Comparison of ENCODE assay signal across 34 cellular contexts in the genomic region with DNA sequence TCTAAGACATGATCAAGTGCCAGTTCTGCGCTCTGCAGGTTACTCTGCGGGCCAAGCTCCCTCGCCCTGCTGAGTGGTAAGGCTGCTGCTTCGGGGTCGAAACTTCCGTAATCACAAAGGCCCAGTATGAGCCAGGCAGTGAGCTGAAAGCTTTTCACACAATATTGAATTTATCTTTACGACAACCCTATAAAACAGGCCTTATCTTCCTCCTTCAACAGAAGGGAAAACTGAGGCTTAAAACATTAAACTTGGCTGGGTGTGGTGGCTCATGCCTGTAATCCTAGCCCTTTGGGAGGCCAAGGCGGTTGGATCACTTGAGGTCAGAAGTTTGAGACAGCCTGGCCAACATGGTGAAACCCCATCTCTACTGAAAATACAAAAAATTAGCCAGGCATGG.
"Had no signal": no experiment of that assay in that cellular context is flagged by ENCODE, and none has a peak within 500 bp of the region (broad histone marks: within the 10 kb centered on the region; RNA-seq: fewer than 3 reads in every experiment).

No MANE protein-coding gene starts in this region.

- H3K27me3 ChIP-seq: adrenal gland, body of pancreas, brain microvascular endothelial cell, breast epithelium had no signal

- H3K9me3 ChIP-seq: adrenal gland, body of pancreas, breast epithelium had no signal

- DNase-seq: activated CD4-positive, alpha-beta memory T cell treated with anti-CD3 and anti-CD28 coated beads, Interleukin-2, amount 10 ng/mL, durations not matched to agents 7 days and 5 days; activated CD4-positive, alpha-beta T cell treated with anti-CD3 and anti-CD28 coated beads for 1 hour; activated CD4-positive, alpha-beta T cell treated with anti-CD3 and anti-CD28 coated beads for 36 hours; activated CD4-positive, alpha-beta T cell treated with anti-CD3 and anti-CD28 coated beads for 48 hours; activated CD4-positive, alpha-beta T cell treated with anti-CD3 and anti-CD28 coated beads, Interleukin-2, amount 10 ng/mL, durations not matched to agents 7 days and 5 days; activated CD4-positive, alpha-beta T cell treated with anti-CD3 and anti-CD28 coated beads, Interleukin-2, amount 50 U/mL, for 48 hours; activated CD4-positive, CD25-positive, alpha-beta regulatory T cell; activated CD8-positive, alpha-beta memory T cell treated with anti-CD3 and anti-CD28 coated beads, Interleukin-2, amount 50 U/mL, for 4 hours; activated CD8-positive, alpha-beta T cell treated with anti-CD3 and anti-CD28 coated beads, Interleukin-2, amount 10 ng/mL, durations not matched to agents 7 days and 5 days; activated effector memory CD4-positive, alpha-beta T cell treated with anti-CD3 and anti-CD28 coated beads, Interleukin-2, amount 50 U/mL, for 16 hours; activated gamma-delta T cell treated with Interleukin-2 at 50 U/mL for 16 hours; activated naive CD4-positive, alpha-beta T cell; activated naive CD4-positive, alpha-beta T cell treated with anti-CD3 and anti-CD28 coated beads for 36 hours; activated naive CD4-positive, alpha-beta T cell treated with anti-CD3 and anti-CD28 coated beads, Interleukin-2, amount 50 U/mL, for 16 hours; activated naive CD8-positive, alpha-beta T cell treated with anti-CD3 and anti-CD28 coated beads for 36 hours; activated T-cell treated with anti-CD3 and anti-CD28 coated beads for 4 hours; activated T-cell treated with anti-CD3 and anti-CD28 coated beads, Interleukin-2, amount 50 U/mL, for 1 hour; activated T-cell treated with anti-CD3 and anti-CD28 coated beads, Interleukin-2, amount 50 U/mL, for 4 hours; activated T-cell treated with anti-CD3 and anti-CD28 coated beads, Interleukin-2, amount 50 U/mL, for 72 hours; adrenal gland; amniotic stem cell; aorta; body of pancreas; brain microvascular endothelial cell; central memory CD4-positive, alpha-beta T cell; T-helper 1 cell; T-helper 2 cell; T-helper 9 cell; WERI-Rb-1 had no signal

- H3K4me1 ChIP-seq: adrenal gland, breast epithelium had no signal

- H3K36me3 ChIP-seq: adrenal gland, brain microvascular endothelial cell, breast epithelium, WERI-Rb-1 had no signal

- H3K27ac ChIP-seq: adrenal gland, body of pancreas, brain microvascular endothelial cell, breast epithelium, WERI-Rb-1 had no signal

- H3K4me3 ChIP-seq: adrenal gland, body of pancreas, breast epithelium had no signal

- ATAC-seq: activated CD4-positive, alpha-beta T cell treated with anti-CD3 and anti-CD28 coated beads for 36 hours; activated CD4-positive, CD25-positive, alpha-beta regulatory T cell treated with anti-CD3 and anti-CD28 coated beads, Interleukin-2, amount 50 U/mL, for 24 hours; activated CD8-positive, alpha-beta T cell treated with anti-CD3 and anti-CD28 coated beads, Interleukin-2, amount 10 ng/mL, durations not matched to agents 7 days and 5 days; activated naive CD4-positive, alpha-beta T cell treated with anti-CD3 and anti-CD28 coated beads, Interleukin-2, amount 50 U/mL, for 72 hours; activated T-cell treated with anti-CD3 and anti-CD28 coated beads, Interleukin-2, amount 50 U/mL, for 4 hours; activated T-cell treated with anti-CD3 and anti-CD28 coated beads, Interleukin-2, amount 50 U/mL, for 72 hours; activated T-helper 17 cell treated with anti-CD3 and anti-CD28 coated beads, Interleukin-2, amount 50 U/mL, for 72 hours; body of pancreas; WTC11 had no signal
